In genomic region chr7:125661677-125662076, GRCh38 we compare ENCODE assay signal across 29 cellular contexts.
DNase-seq lines count a peak whose midpoint lies in the region; ATAC-seq and TF ChIP-seq lines count a peak whose summit lies in the region.
"Had no signal": no experiment of that assay in that cellular context is flagged by ENCODE, and none has a peak within 500 bp of the region (broad histone marks: within the 10 kb centered on the region; RNA-seq: fewer than 3 reads in every experiment).

No MANE protein-coding gene starts in this region.

- TF ChIP-seq CTCF in 22Rv1 (IDR thresholded peaks at IDR 0.05) (no peak), upper lobe of left lung (IDR thresholded peaks at IDR 0.05) (no peak)

- no peak for ATAC-seq in HG03439 (IDR thresholded peaks at IDR 0.05; ENCODE audit: unreplicated experiment)
- ATAC-seq in upper lobe of left lung (ENCODE audit: low FRiP score in 2 of 2), result no peak
- ATAC-seq: activated CD8-positive, alpha-beta memory T cell treated with anti-CD3 and anti-CD28 coated beads, Interleukin-2, amount 10 ng/mL, durations not matched to agents 7 days and 5 days; activated naive CD8-positive, alpha-beta T cell treated with anti-CD3 and anti-CD28 coated beads, Interleukin-2, amount 50 U/mL, for 24 hours; gastrocnemius medialis; left cardiac atrium had no signal

- no peaks in the 10 kb centered on the region for H3K4me1 ChIP-seq in upper lobe of left lung
- H3K4me1 ChIP-seq: gastrocnemius medialis, Peyer's patch had no signal

- intact Hi-C loops in activated CD4-positive, alpha-beta T cell treated with anti-CD3 and anti-CD28 coated beads, Interleukin-2, amount 10 ng/mL, durations not matched to agents 24 days and 14 days (cut with micrococcal nuclease), result no loop called here

- H3K27ac ChIP-seq in 22Rv1 (peak overlapping the region; percentile 88), upper lobe of left lung (no peak overlapping the region)
- H3K27ac ChIP-seq: gastrocnemius medialis, KMS-11, ovary, Peyer's patch, skin epidermis had no signal

- no peaks in the 10 kb centered on the region for H3K9me3 ChIP-seq in upper lobe of left lung
- H3K9me3 ChIP-seq: gastrocnemius medialis, ovary, Peyer's patch had no signal

- H3K9me3 Mint-ChIP-seq in activated CD4-positive, alpha-beta T cell treated with anti-CD3 and anti-CD28 coated beads, Interleukin-2, amount 10 ng/mL, durations not matched to agents 24 days and 14 days, result peaks cover 3% of the 10 kb centered on the region

- H3K4me3 Mint-ChIP-seq in activated CD4-positive, alpha-beta T cell treated with anti-CD3 and anti-CD28 coated beads, Interleukin-2, amount 10 ng/mL, durations not matched to agents 24 days and 14 days, result no peak overlapping the region
- H3K4me3 Mint-ChIP-seq: activated CD8-positive, alpha-beta memory T cell treated with anti-CD3 and anti-CD28 coated beads, Interleukin-2, amount 10 ng/mL, durations not matched to agents 7 days and 5 days; activated naive CD8-positive, alpha-beta T cell treated with anti-CD3 and anti-CD28 coated beads, Interleukin-2, amount 50 U/mL, for 24 hours; CD14-positive monocyte; neural crest cell; stimulated activated naive B cell treated with anti-CD40 and anti-IgM and Interleukin-4, amounts not matched to agents 10 μg/mL and 1 μg/mL and 100 μg/mL, for 72 hours had no signal

- no peak overlapping the region for H3K27ac Mint-ChIP-seq in activated CD4-positive, alpha-beta T cell treated with anti-CD3 and anti-CD28 coated beads, Interleukin-2, amount 10 ng/mL, durations not matched to agents 24 days and 14 days
- H3K27ac Mint-ChIP-seq: activated CD8-positive, alpha-beta memory T cell treated with anti-CD3 and anti-CD28 coated beads, Interleukin-2, amount 10 ng/mL, durations not matched to agents 7 days and 5 days; activated naive CD8-positive, alpha-beta T cell treated with anti-CD3 and anti-CD28 coated beads, Interleukin-2, amount 50 U/mL, for 24 hours; CD14-positive monocyte; stimulated activated naive B cell treated with anti-CD40 and anti-IgM and Interleukin-4, amounts not matched to agents 10 μg/mL and 1 μg/mL and 100 μg/mL, for 72 hours had no signal

- TF ChIP-seq EP300 in upper lobe of left lung (IDR thresholded peaks at IDR 0.05), result no peak

- H3K36me3 Mint-ChIP-seq in activated CD4-positive, alpha-beta T cell treated with anti-CD3 and anti-CD28 coated beads, Interleukin-2, amount 10 ng/mL, durations not matched to agents 24 days and 14 days (ENCODE audit: low read depth), result no peaks in the 10 kb centered on the region
- H3K36me3 Mint-ChIP-seq: activated CD8-positive, alpha-beta memory T cell treated with anti-CD3 and anti-CD28 coated beads, Interleukin-2, amount 10 ng/mL, durations not matched to agents 7 days and 5 days; CD14-positive monocyte; stimulated activated naive B cell treated with anti-CD40 and anti-IgM and Interleukin-4, amounts not matched to agents 10 μg/mL and 1 μg/mL and 100 μg/mL, for 72 hours had no signal

- no peaks in the 10 kb centered on the region for H3K36me3 ChIP-seq in upper lobe of left lung
- H3K36me3 ChIP-seq: gastrocnemius medialis, ovary, Peyer's patch had no signal

- no peaks in the 10 kb centered on the region for H3K27me3 ChIP-seq in upper lobe of left lung
- H3K27me3 ChIP-seq: gastrocnemius medialis, ovary, Peyer's patch had no signal

- H3K4me1 Mint-ChIP-seq in activated CD4-positive, alpha-beta T cell treated with anti-CD3 and anti-CD28 coated beads, Interleukin-2, amount 10 ng/mL, durations not matched to agents 24 days and 14 days, result no peaks in the 10 kb centered on the region
- H3K4me1 Mint-ChIP-seq: activated CD8-positive, alpha-beta memory T cell treated with anti-CD3 and anti-CD28 coated beads, Interleukin-2, amount 10 ng/mL, durations not matched to agents 7 days and 5 days; activated naive CD8-positive, alpha-beta T cell treated with anti-CD3 and anti-CD28 coated beads, Interleukin-2, amount 50 U/mL, for 24 hours; CD14-positive monocyte; stimulated activated naive B cell treated with anti-CD40 and anti-IgM and Interleukin-4, amounts not matched to agents 10 μg/mL and 1 μg/mL and 100 μg/mL, for 72 hours had no signal

- 46 to 47% methylated on average over 3 of the region's 3 CpGs for WGBS in upper lobe of left lung, 2 donors

- DNase-seq in KBM-7, result peak; percentile 92
- DNase-seq in UCSD-AML1 (lab: John Stamatoyannopoulos, UW; ENCODE audit: unreplicated experiment), result peak; percentile 32
- peak; percentile 3 to 38 for DNase-seq in erythroblast (lab: John Stamatoyannopoulos, UW)
- DNase-seq in upper lobe of left lung, result no peak
- no peak for DNase-seq in activated CD4-positive, alpha-beta T cell treated with anti-CD3 and anti-CD28 coated beads, Interleukin-2, amount 10 ng/mL, durations not matched to agents 24 days and 14 days
- no peak for DNase-seq in mucosa of gallbladder (ENCODE audit: low spot score)
- DNase-seq: activated CD4-positive, alpha-beta T cell treated with anti-CD3 and anti-CD28 coated beads, Interleukin-2, amount 50 U/mL, for 4 hours; activated CD4-positive, CD25-positive, alpha-beta regulatory T cell; activated CD8-positive, alpha-beta memory T cell treated with anti-CD3 and anti-CD28 coated beads, Interleukin-2, amount 10 ng/mL, durations not matched to agents 7 days and 5 days; activated naive CD4-positive, alpha-beta T cell; activated naive CD8-positive, alpha-beta T cell treated with anti-CD3 and anti-CD28 coated beads, Interleukin-2, amount 50 U/mL, for 24 hours; central memory CD4-positive, alpha-beta T cell; gastrocnemius medialis; GOT3; left cardiac atrium; MV-4-11; NCI-H2107; ovary; Peyer's patch; SHP77; stimulated activated naive B cell treated with anti-CD40 and anti-IgM and Interleukin-4, amounts not matched to agents 10 μg/mL and 1 μg/mL and 100 μg/mL, for 72 hours; substantia nigra; T1000 had no signal

- no peaks in the 10 kb centered on the region for H3K27me3 Mint-ChIP-seq in activated CD4-positive, alpha-beta T cell treated with anti-CD3 and anti-CD28 coated beads, Interleukin-2, amount 10 ng/mL, durations not matched to agents 24 days and 14 days
- H3K27me3 Mint-ChIP-seq: activated CD8-positive, alpha-beta memory T cell treated with anti-CD3 and anti-CD28 coated beads, Interleukin-2, amount 10 ng/mL, durations not matched to agents 7 days and 5 days; activated naive CD8-positive, alpha-beta T cell treated with anti-CD3 and anti-CD28 coated beads, Interleukin-2, amount 50 U/mL, for 24 hours; stimulated activated naive B cell treated with anti-CD40 and anti-IgM and Interleukin-4, amounts not matched to agents 10 μg/mL and 1 μg/mL and 100 μg/mL, for 72 hours had no signal

- no peak overlapping the region for H3K4me3 ChIP-seq in upper lobe of left lung
- H3K4me3 ChIP-seq: gastrocnemius medialis, ovary, Peyer's patch, skin epidermis had no signal

- TF ChIP-seq POLR2A in erythroblast (IDR thresholded peaks at IDR 0.05; ENCODE audit: low read length) (no peak), upper lobe of left lung (IDR thresholded peaks at IDR 0.05) (no peak)

- in situ Hi-C loops in KBM-7 (cut with MboI; ENCODE audit: low pct_unique_long_range_greater_than_20kb, low sequenced_read_pairs), result loop anchor here (25.0 kb wide), 1 partner anchor 599 kb away; no protein-coding TSS in a partner anchor

Comparison
In these comparisons a context has a peak if more than half of its experiments do, and no peak if none do; other contexts are left out.
1. DNase-seq: peak in KBM-7 (single experiment), UCSD-AML1 (single experiment) and erythroblast (2 of 2); none in upper lobe of left lung (0 of 2), activated CD4-positive, alpha-beta T cell treated with anti-CD3 and anti-CD28 coated beads, Interleukin-2, amount 10 ng/mL, durations not matched to agents 24 days and 14 days (single experiment) and mucosa of gallbladder (single experiment).